ENCODE assay signal across 9 cellular contexts in the genomic region with DNA sequence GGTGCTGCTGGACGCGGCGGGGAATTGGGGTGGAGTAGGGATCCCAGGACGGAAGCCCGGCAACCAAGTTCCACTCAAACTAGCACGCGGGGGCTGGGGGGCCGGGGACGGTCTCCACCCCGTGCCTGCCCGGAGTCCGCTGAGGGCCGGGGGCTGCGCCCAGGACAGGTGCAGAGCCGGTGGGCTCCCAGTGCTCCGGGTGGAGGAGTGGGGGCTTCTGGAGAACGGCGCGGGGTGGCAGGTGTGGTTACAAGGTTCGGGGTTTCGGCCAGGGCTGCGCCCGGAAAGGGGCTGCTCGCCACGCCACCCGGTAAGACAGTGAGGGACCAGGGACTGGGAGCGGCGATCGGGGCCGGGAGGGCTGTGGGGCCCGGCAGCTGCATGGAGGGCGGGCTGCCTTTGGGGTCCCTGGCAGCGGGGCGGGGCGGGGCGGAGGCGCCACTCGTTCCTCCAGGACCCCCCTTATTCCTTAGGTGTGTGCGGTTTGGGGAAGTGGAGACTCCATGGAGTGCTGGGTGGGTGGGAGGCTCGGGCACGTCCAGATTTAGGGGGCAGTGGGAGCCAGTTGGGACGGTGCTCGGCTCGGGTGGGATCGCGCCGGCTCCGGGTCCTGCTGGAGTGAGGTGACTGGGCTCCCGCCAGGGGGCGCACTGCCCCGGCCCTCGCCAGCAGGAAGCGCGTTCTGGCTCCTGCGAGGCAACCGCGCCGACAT. TPM values are rescaled to one million over a fixed set of nuclear protein-coding genes. Genes with fewer than 3 reads are reported as not detected.
DNase-seq lines count a peak whose midpoint lies in the region; ATAC-seq and TF ChIP-seq lines count a peak whose summit lies in the region.
"Had no signal": no experiment of that assay in that cellular context is flagged by ENCODE, and none has a peak within 500 bp of the region (broad histone marks: within the 10 kb centered on the region; RNA-seq: fewer than 3 reads in every experiment).

No MANE protein-coding gene starts in this region.

- H3K4me3 ChIP-seq in Loucy (ENCODE audit: low read length, poor library complexity, severe bottlenecking) = no peak overlapping the region
- H3K4me3 ChIP-seq in hepatocyte = peak overlapping the region; percentile 94
- peak overlapping the region; percentile 42 to 43 for H3K4me3 ChIP-seq in aorta (ENCODE audit: low read length in 2 of 2)

- H4K20me1 ChIP-seq in Loucy (ENCODE audit: insufficient read depth, low read length, poor library complexity, severe bottlenecking) (no peaks in the 10 kb centered on the region), hepatocyte (ENCODE audit: insufficient read depth, poor library complexity, severe bottlenecking) (no peaks in the 10 kb centered on the region)

- no peak overlapping the region for H3K4me2 ChIP-seq in Loucy (ENCODE audit: low read depth, low read length, poor library complexity, severe bottlenecking)
- H3K4me2 ChIP-seq in hepatocyte = peak overlapping the region; percentile 100

- peak; percentile 55 for TF ChIP-seq CTCF in Loucy (conservative IDR thresholded peaks at IDR 0.05; ENCODE audit: low read length)
- peak; percentile 87 for TF ChIP-seq CTCF in hepatocyte (IDR thresholded peaks at IDR 0.05; ENCODE audit: poor library complexity)

- H3K36me3 ChIP-seq in Loucy (ENCODE audit: insufficient read depth, low read length) (no peaks in the 10 kb centered on the region), hepatocyte (replicated peaks; ENCODE audit: insufficient read depth, low read depth) (no peaks in the 10 kb centered on the region), aorta (ENCODE audit: control insufficient read depth in 1 of 2, insufficient read depth in 2 of 2, low read length in 1 of 2) (no peaks in the 10 kb centered on the region)

- H3K4me1 ChIP-seq in Loucy (ENCODE audit: insufficient read depth, low read length, poor library complexity, severe bottlenecking) (no peaks in the 10 kb centered on the region), hepatocyte (ENCODE audit: insufficient read depth) (peaks cover 28% of the 10 kb centered on the region), aorta (ENCODE audit: control insufficient read depth in 1 of 2, insufficient read depth in 2 of 2, low read length in 2 of 2) (no peaks in the 10 kb centered on the region)

- peaks cover 2% of the 10 kb centered on the region for H3K36me3 Mint-ChIP-seq in T-helper 17 cell (ENCODE audit: low read depth)

- H3K4me1 Mint-ChIP-seq in T-helper 17 cell = peaks cover 47% of the 10 kb centered on the region

- WGBS in hepatocyte (ENCODE audit: low lambda C conversion rate, missing lambda C conversion rate) = 1% methylated on average over 18 of the region's 58 CpGs
- WGBS in aorta, 2 donors = 0 to 1% methylated on average over 49 to 58 of the region's 58 CpGs

- DNase-seq in CMK (ENCODE audit: low read depth) (peak; percentile 49), T-helper 17 cell (peak; percentile 72 to 82 (median 78)), anterior cingulate cortex (lab: John Stamatoyannopoulos, UW) (peak in 52 of 58 donors; percentile 9 to 83 (median 53)), hepatocyte (ENCODE audit: low spot score) (peak; percentile 91), retina (peak; percentile 91), aorta (peak; percentile 87 to 94)

- H3K27me3 ChIP-seq in Loucy (ENCODE audit: insufficient read depth, low read length, poor library complexity, severe bottlenecking) = no peaks in the 10 kb centered on the region
- H3K27me3 ChIP-seq in hepatocyte = peaks cover 2% of the 10 kb centered on the region
- no peaks in the 10 kb centered on the region for H3K27me3 ChIP-seq in aorta (ENCODE audit: control insufficient read depth in 1 of 2, insufficient read depth in 2 of 2, low read length in 1 of 2)

- H3K27ac ChIP-seq in hepatocyte = peak overlapping the region; percentile 9
- H3K27ac ChIP-seq in aorta (ENCODE audit: low read depth in 1 of 2, low read length in 2 of 2) = no peak overlapping the region
- H3K27ac ChIP-seq: epithelial cell of prostate had no signal

- H3K9me2 ChIP-seq in Loucy (replicated peaks; ENCODE audit: low read depth, low read length) (no peaks in the 10 kb centered on the region), hepatocyte (replicated peaks; ENCODE audit: insufficient read depth) (no peaks in the 10 kb centered on the region)

- no peaks in the 10 kb centered on the region for H3K27me3 Mint-ChIP-seq in T-helper 17 cell

- H2AFZ ChIP-seq in Loucy (ENCODE audit: low read length) = no peak overlapping the region
- H2AFZ ChIP-seq in hepatocyte = peak overlapping the region; percentile 94

- peak overlapping the region; percentile 83 for H3K27ac Mint-ChIP-seq in T-helper 17 cell

- no peak overlapping the region for H3K9ac ChIP-seq in Loucy (ENCODE audit: low read depth, low read length, poor library complexity, severe bottlenecking)

- H3K9me3 ChIP-seq in Loucy (ENCODE audit: insufficient read depth, low read depth, low read length) = no peaks in the 10 kb centered on the region
- H3K9me3 ChIP-seq in T-helper 17 cell (ENCODE audit: control insufficient read depth, low read length, poor library complexity, severe bottlenecking) = no peaks in the 10 kb centered on the region
- no peaks in the 10 kb centered on the region for H3K9me3 ChIP-seq in hepatocyte (ENCODE audit: low read depth)
- no peaks in the 10 kb centered on the region for H3K9me3 ChIP-seq in aorta (ENCODE audit: control insufficient read depth, low read length)

- ATAC-seq in GM21423 (IDR thresholded peaks at IDR 0.05; ENCODE audit: unreplicated experiment) (peak; percentile 59), T-helper 17 cell (peak; percentile 80), aorta (ENCODE audit: low FRiP score) (peak; percentile 93)

- peak overlapping the region; percentile 94 for H3K4me3 Mint-ChIP-seq in T-helper 17 cell

- H3F3A ChIP-seq in Loucy (ENCODE audit: low read depth) = no peaks in the 10 kb centered on the region

- intact Hi-C loops in aorta (cut with DNase I) = loop anchor here (1.0 to 5.0 kb wide), 6 partner anchors 40 to 185 kb away; no protein-coding TSS in a partner anchor

- H3K79me2 ChIP-seq in Loucy (ENCODE audit: insufficient read depth, low read length) = no peaks in the 10 kb centered on the region
- peaks cover 27% of the 10 kb centered on the region for H3K79me2 ChIP-seq in hepatocyte

RNA-seq across cellular contexts. Expression of a gene that starts 0.8 kb away (rescaled TPM):
- total RNA-seq in T-helper 17 cell = 10 to 100 TPM; 79.8 to 93.2 TPM
- total RNA-seq in hepatocyte = 9.5 and 12.8 TPM in 2 replicates
- 21.5 and 25.1 TPM in 2 replicates for polyA plus RNA-seq in hepatocyte
- 10 to 100 TPM; 34.8 to 44.9 TPM for total RNA-seq in aorta
- 1 to 10 TPM; 1.0 to 1.2 TPM for polyA plus RNA-seq in aorta
